In the genomic region with DNA sequence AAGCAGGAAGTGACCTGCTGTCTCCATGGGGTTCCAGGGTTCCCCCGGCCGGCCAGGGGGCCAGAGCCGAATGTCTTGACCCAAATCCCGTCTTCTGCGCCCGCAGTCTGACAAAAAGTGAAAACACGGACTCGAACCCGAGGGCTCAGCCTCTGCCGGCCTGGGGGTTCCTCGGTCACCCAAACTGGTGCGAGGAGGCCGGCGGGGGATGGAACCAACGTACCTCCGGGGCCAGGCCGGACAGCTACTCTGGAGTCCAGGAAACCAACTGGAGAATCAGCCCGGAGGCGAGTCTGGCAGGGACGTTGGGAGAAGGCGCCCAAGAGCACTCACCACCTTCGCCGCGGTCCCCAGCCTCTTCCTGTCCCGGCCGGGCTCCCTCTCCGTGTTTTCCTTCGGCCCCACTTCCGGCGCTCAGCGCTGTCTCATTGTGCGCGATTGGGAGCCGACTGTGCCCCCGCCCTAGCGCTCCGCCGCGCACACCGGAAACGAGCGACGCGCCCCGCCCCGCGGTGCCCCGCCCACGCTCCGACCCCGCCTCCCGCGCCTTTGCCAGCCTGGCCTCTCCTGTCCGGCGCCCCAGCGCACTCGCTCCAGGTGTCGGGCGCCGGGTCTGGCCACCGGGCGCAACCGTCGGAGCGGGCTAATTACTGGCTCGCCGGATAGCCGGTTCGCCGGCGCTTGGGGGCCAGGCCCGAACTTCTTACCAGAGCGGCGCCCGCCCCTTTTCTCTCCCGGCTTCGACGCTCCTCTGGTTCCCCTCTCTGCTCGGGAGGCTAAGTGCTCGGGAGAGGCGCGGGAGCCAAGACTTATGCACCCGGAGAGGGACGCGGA, we compare ENCODE assay signal across 8 cellular contexts. TPM values are rescaled to one million over a fixed set of nuclear protein-coding genes. Genes with fewer than 3 reads are reported as not detected.
DNase-seq lines count a peak whose midpoint lies in the region; ATAC-seq and TF ChIP-seq lines count a peak whose summit lies in the region.

A gene with protein sequence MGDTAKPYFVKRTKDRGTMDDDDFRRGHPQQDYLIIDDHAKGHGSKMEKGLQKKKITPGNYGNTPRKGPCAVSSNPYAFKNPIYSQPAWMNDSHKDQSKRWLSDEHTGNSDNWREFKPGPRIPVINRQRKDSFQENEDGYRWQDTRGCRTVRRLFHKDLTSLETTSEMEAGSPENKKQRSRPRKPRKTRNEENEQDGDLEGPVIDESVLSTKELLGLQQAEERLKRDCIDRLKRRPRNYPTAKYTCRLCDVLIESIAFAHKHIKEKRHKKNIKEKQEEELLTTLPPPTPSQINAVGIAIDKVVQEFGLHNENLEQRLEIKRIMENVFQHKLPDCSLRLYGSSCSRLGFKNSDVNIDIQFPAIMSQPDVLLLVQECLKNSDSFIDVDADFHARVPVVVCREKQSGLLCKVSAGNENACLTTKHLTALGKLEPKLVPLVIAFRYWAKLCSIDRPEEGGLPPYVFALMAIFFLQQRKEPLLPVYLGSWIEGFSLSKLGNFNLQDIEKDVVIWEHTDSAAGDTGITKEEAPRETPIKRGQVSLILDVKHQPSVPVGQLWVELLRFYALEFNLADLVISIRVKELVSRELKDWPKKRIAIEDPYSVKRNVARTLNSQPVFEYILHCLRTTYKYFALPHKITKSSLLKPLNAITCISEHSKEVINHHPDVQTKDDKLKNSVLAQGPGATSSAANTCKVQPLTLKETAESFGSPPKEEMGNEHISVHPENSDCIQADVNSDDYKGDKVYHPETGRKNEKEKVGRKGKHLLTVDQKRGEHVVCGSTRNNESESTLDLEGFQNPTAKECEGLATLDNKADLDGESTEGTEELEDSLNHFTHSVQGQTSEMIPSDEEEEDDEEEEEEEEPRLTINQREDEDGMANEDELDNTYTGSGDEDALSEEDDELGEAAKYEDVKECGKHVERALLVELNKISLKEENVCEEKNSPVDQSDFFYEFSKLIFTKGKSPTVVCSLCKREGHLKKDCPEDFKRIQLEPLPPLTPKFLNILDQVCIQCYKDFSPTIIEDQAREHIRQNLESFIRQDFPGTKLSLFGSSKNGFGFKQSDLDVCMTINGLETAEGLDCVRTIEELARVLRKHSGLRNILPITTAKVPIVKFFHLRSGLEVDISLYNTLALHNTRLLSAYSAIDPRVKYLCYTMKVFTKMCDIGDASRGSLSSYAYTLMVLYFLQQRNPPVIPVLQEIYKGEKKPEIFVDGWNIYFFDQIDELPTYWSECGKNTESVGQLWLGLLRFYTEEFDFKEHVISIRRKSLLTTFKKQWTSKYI (N-terminal part only) (minus strand): TSS at position 363 of the 834 bp plus-strand sequence. CDS start 1,211 bp downstream, outside the sequence.

- H3K4me2 ChIP-seq in IMR-90 (ENCODE audit: low read depth, low read length), result peak within 1 kb of the TSS; percentile 95

- no peak; the same call in 1 of the 2 replicates for TF ChIP-seq RAD21 in IMR-90 (IDR thresholded peaks at IDR 0.05; ENCODE audit: low read length)

- H2AK5ac ChIP-seq in IMR-90 (ENCODE audit: low read depth, low read length), result peak within 1 kb of the TSS; percentile 91

- H3K27ac ChIP-seq in IMR-90 (ENCODE audit: insufficient read depth, low read length), result peak within 1 kb of the TSS; percentile 73
- peak within 1 kb of the TSS; percentile 95 for H3K27ac ChIP-seq in epithelial cell of prostate

- no TSS peak for BruUV-seq in IMR-90 (replicated peaks; lab: Mats Ljungman, UMichigan)

- TF ChIP-seq CTCF in IMR-90 (conservative IDR thresholded peaks at IDR 0.05; ENCODE audit: low read depth, low read length), result no peak
- no peak for TF ChIP-seq CTCF in mucosa of descending colon (IDR thresholded peaks at IDR 0.05)

- intact Hi-C loops in IMR-90 (cut with micrococcal nuclease) (loop anchor here (1.0 kb wide), 1 partner anchor 52 kb away; no protein-coding TSS in a partner anchor), mucosa of descending colon (cut with DNase I, micrococcal nuclease) (no loop called here)

- H2BK15ac ChIP-seq in IMR-90 (ENCODE audit: low read depth, low read length), result peak within 1 kb of the TSS; percentile 72; the same call in 1 of the 3 replicates

- dilution Hi-C loops in IMR-90 (cut with HindIII; ENCODE audit: low sequenced_read_pairs, unreplicated experiment), result no loop called here

- H3K9me3 ChIP-seq in IMR-90 (ENCODE audit: control insufficient read depth, insufficient read depth, low read length) (no peaks in the 10 kb centered on the region), mucosa of descending colon (no peaks in the 10 kb centered on the region)

- in situ Hi-C loops in IMR-90 (cut with MboI; ENCODE audit: low sequenced_read_pairs), result no loop called here

- H3K36me3 ChIP-seq in IMR-90 (ENCODE audit: control insufficient read depth, insufficient read depth, low read length) (peaks cover 2% of the 10 kb centered on the region; the same call in 1 of the 2 replicates), mucosa of descending colon (ENCODE audit: low read depth) (no peaks in the 10 kb centered on the region)

- POLR2A ChIA-PET in IMR-90 (lab: Charles Lee; ENCODE audit: unreplicated experiment), result no interaction called here

- no peaks in the 10 kb centered on the region for H3K9me1 ChIP-seq in IMR-90 (ENCODE audit: insufficient read depth, low read length)

- peak; percentile 87 for TF ChIP-seq POLR2A in IMR-90 (IDR thresholded peaks at IDR 0.05; ENCODE audit: low read depth, low read length)

- DNase-seq in DMS114 treated with DMSO at 0.1 percent for 48 hours (lab: John Stamatoyannopoulos, UW; ENCODE audit: unreplicated experiment), result peak; percentile 75
- DNase-seq in IMR-90, result peak; percentile 93
- DNase-seq in OCI-M2 (lab: John Stamatoyannopoulos, UW; ENCODE audit: unreplicated experiment), result peak; percentile 14
- peak; percentile 92 for DNase-seq in activated T-cell treated with anti-CD3 and anti-CD28 coated beads for 4 hours
- peak; percentile 79 for DNase-seq in epithelial cell of prostate (ENCODE audit: low read depth, low spot score)
- DNase-seq in mucosa of descending colon, result peak; percentile 97 to 99 (median 98)
- DNase-seq in stimulated activated CD8-positive, alpha-beta memory T cell treated with anti-CD3 and anti-CD28 coated beads, Interleukin-4, amount 100 ng/mL, for 1 hour (ENCODE audit: low read depth in 2 of 2, low spot score in 1 of 2), result peak; percentile 86

- H2AFZ ChIP-seq in IMR-90 (replicated peaks; ENCODE audit: low read length, poor library complexity), result peak within 1 kb of the TSS; percentile 97

- H2BK5ac ChIP-seq in IMR-90 (ENCODE audit: low read depth, low read length, poor library complexity, severe bottlenecking), result peak within 1 kb of the TSS; percentile 85

- peak within 1 kb of the TSS; percentile 96 for H3K56ac ChIP-seq in IMR-90 (ENCODE audit: extremely low read depth, insufficient read depth, low read length)

- no peak within 1 kb of the TSS for H2BK20ac ChIP-seq in IMR-90 (ENCODE audit: low read depth, low read length)

- peak within 1 kb of the TSS; percentile 65 for H2BK120ac ChIP-seq in IMR-90 (ENCODE audit: low read depth, low read length)

- H4K20me1 ChIP-seq in IMR-90 (ENCODE audit: insufficient read depth, low read length), result no peaks in the 10 kb centered on the region

- peak within 1 kb of the TSS; percentile 83 for H3K4ac ChIP-seq in IMR-90 (ENCODE audit: low read depth, low read length)

- peak within 1 kb of the TSS; percentile 72 for H3K18ac ChIP-seq in IMR-90 (ENCODE audit: low read depth, low read length)

- CTCF ChIA-PET in IMR-90 (lab: Yijun Ruan, JAX), result no interaction called here

- WGBS in IMR-90 (ENCODE audit: extremely low coverage in 2 of 2, insufficient read length in 1 of 2), 2 experiments, result 0% methylated on average over 52 of the region's 85 CpGs; no CpG with 5 or more reads in 1 of the 2 experiments

- H3K79me1 ChIP-seq in IMR-90 (ENCODE audit: low read depth in 1 of 2, low read length in 2 of 2), result peaks cover 6 to 19% of the 10 kb centered on the region in 2 experiments

- H3K14ac ChIP-seq in IMR-90 (replicated peaks; ENCODE audit: low read depth, low read length), result peak within 1 kb of the TSS; percentile 79

- peak within 1 kb of the TSS; percentile 73 for H2AK9ac ChIP-seq in IMR-90 (replicated peaks; ENCODE audit: low read depth, low read length, poor library complexity)

- H4K8ac ChIP-seq in IMR-90 (ENCODE audit: low read depth in 2 of 2, low read length in 2 of 2), result peak within 1 kb of the TSS; percentile 88 to 93

- peak within 1 kb of the TSS; percentile 93 for H4K91ac ChIP-seq in IMR-90 (ENCODE audit: insufficient read depth, low read depth, low read length)

- H3K9ac ChIP-seq in IMR-90 (ENCODE audit: low read depth, low read length), result peak within 1 kb of the TSS; percentile 97

- H3K27me3 ChIP-seq in IMR-90 (ENCODE audit: control insufficient read depth, insufficient read depth, low read length), result no peaks in the 10 kb centered on the region

- H3K23ac ChIP-seq in IMR-90 (ENCODE audit: low read depth, low read length), result peak within 1 kb of the TSS; percentile 89

- H3K4me3 ChIP-seq in IMR-90 (ENCODE audit: insufficient read depth, low read depth, low read length) (peak within 1 kb of the TSS; percentile 93), mucosa of descending colon (peak within 1 kb of the TSS; percentile 90)

- ATAC-seq in GM21529 (IDR thresholded peaks at IDR 0.05; ENCODE audit: unreplicated experiment) (peak; percentile 78), IMR-90 (ENCODE audit: low read depth) (peak; percentile 96), mucosa of descending colon (peak; percentile 98)

- H4K5ac ChIP-seq in IMR-90 (ENCODE audit: low read depth, low read length), result peak within 1 kb of the TSS; percentile 90

- peaks cover 3% of the 10 kb centered on the region; the same call in 1 of the 2 replicates for H3K4me1 ChIP-seq in IMR-90 (ENCODE audit: control insufficient read depth, insufficient read depth, low read length)
- peaks cover 34% of the 10 kb centered on the region for H3K4me1 ChIP-seq in mucosa of descending colon (ENCODE audit: low read depth)

TF ChIP-seq in IMR-90, 13 proteins besides CTCF, POLR2A, EP300 and RAD21 (continues in another document):
- TF ChIP-seq, protein P1, sequence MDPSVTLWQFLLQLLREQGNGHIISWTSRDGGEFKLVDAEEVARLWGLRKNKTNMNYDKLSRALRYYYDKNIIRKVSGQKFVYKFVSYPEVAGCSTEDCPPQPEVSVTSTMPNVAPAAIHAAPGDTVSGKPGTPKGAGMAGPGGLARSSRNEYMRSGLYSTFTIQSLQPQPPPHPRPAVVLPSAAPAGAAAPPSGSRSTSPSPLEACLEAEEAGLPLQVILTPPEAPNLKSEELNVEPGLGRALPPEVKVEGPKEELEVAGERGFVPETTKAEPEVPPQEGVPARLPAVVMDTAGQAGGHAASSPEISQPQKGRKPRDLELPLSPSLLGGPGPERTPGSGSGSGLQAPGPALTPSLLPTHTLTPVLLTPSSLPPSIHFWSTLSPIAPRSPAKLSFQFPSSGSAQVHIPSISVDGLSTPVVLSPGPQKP (IDR thresholded peaks at IDR 0.05; ENCODE audit: borderline replicate concordance, low read depth, low read length), result peak; percentile 90; the same call in 1 of the 2 replicates
- TF ChIP-seq BHLHE40 (IDR thresholded peaks at IDR 0.05; ENCODE audit: low read depth, low read length) (no peak), MAZ (IDR thresholded peaks at IDR 0.05; ENCODE audit: borderline replicate concordance, low read depth, low read length) (peak; percentile 98)

RNA-seq across cellular contexts. Expression of the gene that starts here (rescaled TPM):
- 33.3 and 58.3 TPM in 2 replicates for total RNA-seq in IMR-90 (2012; rRNA removed)
- 13.3 and 14.4 TPM in 2 replicates for polyA plus RNA-seq in IMR-90 (2012; rRNA removed)
- 1.1 and 3.5 TPM in 2 replicates for polyA plus RNA-seq in IMR-90 (2012; cell fraction: cytosol; rRNA removed)
- polyA plus RNA-seq in IMR-90 (2012; cell fraction: nucleus; rRNA removed; ENCODE audit: low replicate concordance), result 1.2 and 18.6 TPM in 2 replicates
- total RNA-seq in mucosa of descending colon, result 10 to 100 TPM; 30.7 to 49.1 (median 36.8) TPM

Comparison
In these comparisons a context has a peak if more than half of its experiments do, and no peak if none do; other contexts are left out.
1. Peak in every context shown above with its lines: DNase-seq, ATAC-seq, H3K4me3 ChIP-seq and H3K27ac ChIP-seq.
2. DNase-seq: peak in every context shown above with its lines; median percentile 98 in mucosa of descending colon; 93 in IMR-90; 92 in activated T-cell treated with anti-CD3 and anti-CD28 coated beads for 4 hours; 86 in stimulated activated CD8-positive, alpha-beta memory T cell treated with anti-CD3 and anti-CD28 coated beads, Interleukin-4, amount 100 ng/mL, for 1 hour; 79 in epithelial cell of prostate; 75 in DMS114 treated with DMSO at 0.1 percent for 48 hours; 14 in OCI-M2.